Comparison of ENCODE assay signal across 20 cellular contexts in the genomic region with DNA sequence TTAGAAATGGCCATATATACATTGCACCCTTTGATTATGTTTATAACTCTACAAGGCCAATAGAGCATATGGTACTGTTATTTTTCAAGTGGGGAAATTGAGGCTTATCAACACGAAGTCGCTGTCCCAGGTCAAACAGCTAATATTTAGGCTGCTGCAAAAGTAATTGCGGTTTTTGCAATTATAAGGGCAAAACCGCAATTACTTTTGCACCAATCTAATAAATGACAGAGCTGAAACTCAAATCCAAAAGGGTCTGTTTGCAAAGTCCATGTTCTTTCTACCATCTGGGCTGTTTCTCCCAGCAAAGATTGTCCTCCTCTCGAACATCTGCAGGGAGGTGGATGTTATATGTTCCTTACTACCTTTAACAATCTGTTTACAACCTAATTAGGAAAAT.
"Had no signal": no experiment of that assay in that cellular context is flagged by ENCODE, and none has a peak within 500 bp of the region (broad histone marks: within the 10 kb centered on the region; RNA-seq: fewer than 3 reads in every experiment).

No MANE protein-coding gene starts in this region.

- H2AFZ ChIP-seq: PC-9 had no signal

- H3K27ac ChIP-seq: PC-9, Peyer's patch, SJCRH30 had no signal

- H3K4me2 ChIP-seq: PC-9 had no signal

- H3K27me3 ChIP-seq: MG63, Peyer's patch, SJCRH30 had no signal

- H3K4me3 ChIP-seq: MG63, PC-9, Peyer's patch, SJCRH30 had no signal

- H3K36me3 ChIP-seq: MG63, Peyer's patch, SJCRH30 had no signal

- DNase-seq: Karpas-422, KG1, MG63, NCI-H1092 treated with DMSO at 0.1 percent for 48 hours, NCI-H1436, NCI-H187, NCI-H2029, NCI-H2081 treated with DMSO at 0.1 percent for 48 hours, NCI-H2171, NCI-H226, NCI-H446, NCI-H510A, NCI-H524 treated with DMSO at 0.1 percent for 48 hours, NCI-H774, OCI-M1, PC-9, Peyer's patch, SHP77 treated with DMSO at 0.1 percent for 48 hours, SJCRH30 had no signal

- ATAC-seq: Right ventricle myocardium inferior had no signal

- H3K4me1 ChIP-seq: SJCRH30 had no signal

- H3K9me3 ChIP-seq: MG63, Peyer's patch, SJCRH30 had no signal
